12 cellular contexts compared by ENCODE assay signal in genomic region chr6:148329568-148330299, GRCh38. TPM values are rescaled to one million over a fixed set of nuclear protein-coding genes. Genes with fewer than 3 reads are reported as not detected.
DNase-seq lines count a peak whose midpoint lies in the region; ATAC-seq, FAIRE-seq and TF ChIP-seq lines count a peak whose summit lies in the region.
"Had no signal": no experiment of that assay in that cellular context is flagged by ENCODE, and none has a peak within 500 bp of the region (broad histone marks: within the 10 kb centered on the region; RNA-seq: fewer than 3 reads in every experiment).

No MANE protein-coding gene starts in this region.

- no peaks in the 10 kb centered on the region for H3K36me3 ChIP-seq in MG63
- H3K36me3 ChIP-seq in right atrium auricular region = no peaks in the 10 kb centered on the region
- H3K36me3 ChIP-seq in thoracic aorta = no peaks in the 10 kb centered on the region

- no peaks in the 10 kb centered on the region for H3K4me1 Mint-ChIP-seq in activated naive CD4-positive, alpha-beta T cell treated with anti-CD3 and anti-CD28 coated beads, Interleukin-2, amount 10 ng/mL, durations not matched to agents 7 days and 5 days
- H3K4me1 Mint-ChIP-seq: activated CD4-positive, alpha-beta T cell treated with anti-CD3 and anti-CD28 coated beads, Interleukin-2, amount 10 ng/mL, durations not matched to agents 7 days and 5 days; activated naive CD8-positive, alpha-beta T cell treated with anti-CD3 and anti-CD28 coated beads, Interleukin-2, amount 10 ng/mL, durations not matched to agents 7 days and 5 days had no signal

- H3K36me3 Mint-ChIP-seq in activated naive CD4-positive, alpha-beta T cell treated with anti-CD3 and anti-CD28 coated beads, Interleukin-2, amount 10 ng/mL, durations not matched to agents 7 days and 5 days = no peaks in the 10 kb centered on the region
- H3K36me3 Mint-ChIP-seq: activated naive CD8-positive, alpha-beta T cell treated with anti-CD3 and anti-CD28 coated beads, Interleukin-2, amount 10 ng/mL, durations not matched to agents 7 days and 5 days had no signal

- peak; percentile 50 for DNase-seq in MG63
- peak; percentile 91 for DNase-seq in cardiac fibroblast (ENCODE audit: low read depth in 2 of 2)
- DNase-seq in right atrium auricular region (ENCODE audit: low spot score) = no peak
- DNase-seq in thoracic aorta (ENCODE audit: low spot score) = no peak
- DNase-seq in activated naive CD4-positive, alpha-beta T cell treated with anti-CD3 and anti-CD28 coated beads, Interleukin-2, amount 10 ng/mL, durations not matched to agents 7 days and 5 days = no peak
- no peak for DNase-seq in stimulated activated CD4-positive, alpha-beta T cell treated with anti-CD3 and anti-CD28 coated beads, Interleukin-4, amount 100 ng/mL, for 4 hours
- DNase-seq in urothelium cell line (ENCODE audit: low spot score) = no peak
- DNase-seq in NCI-H1105 treated with DMSO at 0.1 percent for 48 hours (lab: John Stamatoyannopoulos, UW) = no peak
- DNase-seq: activated CD4-positive, alpha-beta T cell treated with anti-CD3 and anti-CD28 coated beads, Interleukin-2, amount 10 ng/mL, durations not matched to agents 7 days and 5 days; activated naive CD8-positive, alpha-beta T cell treated with anti-CD3 and anti-CD28 coated beads, Interleukin-2, amount 10 ng/mL, durations not matched to agents 7 days and 5 days; DMS53 had no signal

- H3K27me3 Mint-ChIP-seq in activated naive CD4-positive, alpha-beta T cell treated with anti-CD3 and anti-CD28 coated beads, Interleukin-2, amount 10 ng/mL, durations not matched to agents 7 days and 5 days = peaks cover 15% of the 10 kb centered on the region

- CTCF ChIA-PET in activated naive CD4-positive, alpha-beta T cell treated with anti-CD3 and anti-CD28 coated beads, Interleukin-2, amount 10 ng/mL, durations not matched to agents 7 days and 5 days (lab: Charles Lee) = no interaction called here

- H3K27ac ChIP-seq in right atrium auricular region (peak overlapping the region; percentile 42 to 50), thoracic aorta (peak overlapping the region; percentile 3 to 39)

- H3K27ac Mint-ChIP-seq in activated naive CD4-positive, alpha-beta T cell treated with anti-CD3 and anti-CD28 coated beads, Interleukin-2, amount 10 ng/mL, durations not matched to agents 7 days and 5 days = no peak overlapping the region
- H3K27ac Mint-ChIP-seq: activated CD4-positive, alpha-beta T cell treated with anti-CD3 and anti-CD28 coated beads, Interleukin-2, amount 10 ng/mL, durations not matched to agents 7 days and 5 days; activated naive CD8-positive, alpha-beta T cell treated with anti-CD3 and anti-CD28 coated beads, Interleukin-2, amount 10 ng/mL, durations not matched to agents 7 days and 5 days had no signal

- TF ChIP-seq CTCF in cardiac fibroblast (IDR thresholded peaks at IDR 0.05; ENCODE audit: low read depth, low read length) (no peak), right atrium auricular region (IDR thresholded peaks at IDR 0.05) (no peak), thoracic aorta (IDR thresholded peaks at IDR 0.05) (no peak)

- peaks cover 0 to 17% of the 10 kb centered on the region in 2 donors for H3K4me1 ChIP-seq in right atrium auricular region
- peaks cover 17 to 28% of the 10 kb centered on the region in 2 donors for H3K4me1 ChIP-seq in thoracic aorta (ENCODE audit: control insufficient read depth in 1 of 2, low read depth in 2 of 2)

- H3K9me3 ChIP-seq in MG63 (no peaks in the 10 kb centered on the region), right atrium auricular region (no peaks in the 10 kb centered on the region), thoracic aorta (no peaks in the 10 kb centered on the region)

- no peaks in the 10 kb centered on the region for H3K9me3 Mint-ChIP-seq in activated naive CD4-positive, alpha-beta T cell treated with anti-CD3 and anti-CD28 coated beads, Interleukin-2, amount 10 ng/mL, durations not matched to agents 7 days and 5 days
- H3K9me3 Mint-ChIP-seq: activated CD4-positive, alpha-beta T cell treated with anti-CD3 and anti-CD28 coated beads, Interleukin-2, amount 10 ng/mL, durations not matched to agents 7 days and 5 days had no signal

- FAIRE-seq in urothelium cell line (lab: Jason Lieb, UNC) = no peak

- peak; percentile 70 for ATAC-seq in thoracic aorta (ENCODE audit: insufficient number of reproducible peaks, low FRiP score, low read depth)
- ATAC-seq: Panc1 had no signal

- no peak overlapping the region for H3K4me3 Mint-ChIP-seq in activated naive CD4-positive, alpha-beta T cell treated with anti-CD3 and anti-CD28 coated beads, Interleukin-2, amount 10 ng/mL, durations not matched to agents 7 days and 5 days
- H3K4me3 Mint-ChIP-seq: activated CD4-positive, alpha-beta T cell treated with anti-CD3 and anti-CD28 coated beads, Interleukin-2, amount 10 ng/mL, durations not matched to agents 7 days and 5 days; activated naive CD8-positive, alpha-beta T cell treated with anti-CD3 and anti-CD28 coated beads, Interleukin-2, amount 10 ng/mL, durations not matched to agents 7 days and 5 days had no signal

- H3K27me3 ChIP-seq in MG63 (no peaks in the 10 kb centered on the region), right atrium auricular region (no peaks in the 10 kb centered on the region), thoracic aorta (replicated peaks; ENCODE audit: insufficient read depth) (no peaks in the 10 kb centered on the region)

- H3K4me3 ChIP-seq in MG63 = no peak overlapping the region
- H3K4me3 ChIP-seq in cardiac fibroblast (replicated peaks in 1 of 2; ENCODE audit: low read depth in 2 of 2, low read length in 2 of 2) = no peak overlapping the region
- no peak overlapping the region for H3K4me3 ChIP-seq in right atrium auricular region
- H3K4me3 ChIP-seq in thoracic aorta = peak overlapping the region; percentile 21

RNA-seq across cellular contexts. Expression of gene SASH1, which starts 12.9 kb away (rescaled TPM):
- 31.8 and 39.1 TPM in 2 replicates for total RNA-seq in MG63 (2014; rRNA removed; shearing (Covaris generic); ENCODE audit: low replicate concordance)
- total RNA-seq in right atrium auricular region (10 to 100 TPM; 39.0 to 42.3 TPM), thoracic aorta (10 to 100 TPM; 77.0 to 82.3 TPM)
- total RNA-seq: activated naive CD8-positive, alpha-beta T cell treated with anti-CD3 and anti-CD28 coated beads, Interleukin-2, amount 10 ng/mL, durations not matched to agents 7 days and 5 days had no signal

Comparison
In these comparisons a context has a peak if more than half of its experiments do, and no peak if none do; other contexts are left out.
1. DNase-seq: peak in MG63 (single experiment) and cardiac fibroblast (2 of 2); none in right atrium auricular region (single experiment), thoracic aorta (single experiment), activated naive CD4-positive, alpha-beta T cell treated with anti-CD3 and anti-CD28 coated beads, Interleukin-2, amount 10 ng/mL, durations not matched to agents 7 days and 5 days (single experiment), stimulated activated CD4-positive, alpha-beta T cell treated with anti-CD3 and anti-CD28 coated beads, Interleukin-4, amount 100 ng/mL, for 4 hours (0 of 2), urothelium cell line (single experiment) and NCI-H1105 treated with DMSO at 0.1 percent for 48 hours (single experiment).